25 cellular contexts compared by ENCODE assay signal in the genomic region with DNA sequence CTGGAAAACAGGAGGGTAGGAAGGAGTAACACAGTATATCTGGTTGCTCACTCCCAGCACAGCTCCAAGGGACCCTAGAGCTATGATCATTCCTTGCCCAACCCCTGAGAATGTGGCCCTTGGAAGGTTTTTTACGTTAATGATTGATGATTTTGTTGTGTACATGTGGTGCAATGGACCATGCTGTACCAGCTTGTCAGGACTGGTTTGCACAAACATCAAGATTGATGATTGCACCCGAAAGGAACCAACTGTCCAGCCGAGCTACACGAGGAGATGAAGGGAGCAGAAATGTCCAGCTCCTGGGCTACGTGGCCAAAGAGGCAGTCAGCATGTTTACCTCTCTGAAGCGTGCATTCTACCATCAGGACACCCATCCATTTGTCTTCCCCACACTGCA.
A peak's percentile ranks its signal among the peaks of the same experiment; 100 is the strongest.
DNase-seq lines count a peak whose midpoint lies in the region; ATAC-seq and TF ChIP-seq lines count a peak whose summit lies in the region.
"Had no signal": no experiment of that assay in that cellular context is flagged by ENCODE, and none has a peak within 500 bp of the region (broad histone marks: within the 10 kb centered on the region; RNA-seq: fewer than 3 reads in every experiment).

No MANE protein-coding gene starts in this region.

- no peak overlapping the region for H3K27ac Mint-ChIP-seq in activated T-helper 1 cell treated with anti-CD3 and anti-CD28 coated beads, Interleukin-12 subunit alpha, Interleukin-12 subunit beta, Interleukin-2, Interleukin-4 antibody, amounts not matched to agents 30 ng/mL and 10 ng/mL and 1 ng/mL, durations not matched to agents 14 hours and 24 hours and 36 hours
- H3K27ac Mint-ChIP-seq: activated naive CD4-positive, alpha-beta T cell treated with anti-CD3 and anti-CD28 coated beads, Interleukin-2, amount 50 U/mL, for 24 hours; activated T-helper 2 cell treated with anti-CD3 and anti-CD28 coated beads, Interferon-gamma antibody, Interleukin-2, Interleukin-4, amounts not matched to agents 10 μg/mL and 5 μg/mL and 100 μg/mL, durations not matched to agents 14 hours and 24 hours and 36 hours; CD8-positive, alpha-beta T cell; H9; natural killer cell had no signal

- no CpG with 5 or more reads among the region's 6 CpGs for WGBS in gastroesophageal sphincter (ENCODE audit: low coverage in 1 of 2), 2 donors
- WGBS in right lobe of liver (ENCODE audit: insufficient coverage, low coverage, low lambda C conversion rate, missing lambda C conversion rate): 11% methylated on average over 1 of the region's 6 CpGs

- H3K27me3 ChIP-seq in gastroesophageal sphincter (no peaks in the 10 kb centered on the region), right lobe of liver (no peaks in the 10 kb centered on the region)
- H3K27me3 ChIP-seq: BE2C, right atrium auricular region, tibial artery had no signal

- TF ChIP-seq POLR2A in gastroesophageal sphincter (IDR thresholded peaks at IDR 0.05) (no peak), right lobe of liver (IDR thresholded peaks at IDR 0.05) (peak; percentile 19)

- H3K36me3 Mint-ChIP-seq in activated T-helper 1 cell treated with anti-CD3 and anti-CD28 coated beads, Interleukin-12 subunit alpha, Interleukin-12 subunit beta, Interleukin-2, Interleukin-4 antibody, amounts not matched to agents 30 ng/mL and 10 ng/mL and 1 ng/mL, durations not matched to agents 14 hours and 24 hours and 36 hours (ENCODE audit: low read depth): no peaks in the 10 kb centered on the region
- H3K36me3 Mint-ChIP-seq: activated naive CD4-positive, alpha-beta T cell treated with anti-CD3 and anti-CD28 coated beads, Interleukin-2, amount 50 U/mL, for 24 hours; CD8-positive, alpha-beta T cell; natural killer cell had no signal

- no peaks in the 10 kb centered on the region for H3K9me3 Mint-ChIP-seq in activated T-helper 1 cell treated with anti-CD3 and anti-CD28 coated beads, Interleukin-12 subunit alpha, Interleukin-12 subunit beta, Interleukin-2, Interleukin-4 antibody, amounts not matched to agents 30 ng/mL and 10 ng/mL and 1 ng/mL, durations not matched to agents 14 hours and 24 hours and 36 hours
- H3K9me3 Mint-ChIP-seq: activated naive CD4-positive, alpha-beta T cell treated with anti-CD3 and anti-CD28 coated beads, Interleukin-2, amount 50 U/mL, for 24 hours; activated T-helper 2 cell treated with anti-CD3 and anti-CD28 coated beads, Interferon-gamma antibody, Interleukin-2, Interleukin-4, amounts not matched to agents 10 μg/mL and 5 μg/mL and 100 μg/mL, durations not matched to agents 14 hours and 24 hours and 36 hours; CD8-positive, alpha-beta T cell; natural killer cell had no signal

- DNase-seq in DMS53 (lab: John Stamatoyannopoulos, UW) (peak; percentile 71), right lobe of liver (peak in 1 of 3 donors; percentile 67), retina (peak; percentile 28)
- DNase-seq in activated CD4-positive, CD25-positive, alpha-beta regulatory T cell (lab: John Stamatoyannopoulos, UW): no peak
- DNase-seq in activated naive CD4-positive, alpha-beta T cell treated with anti-CD3 and anti-CD28 coated beads, Interleukin-2, amount 50 U/mL, for 16 hours: no peak
- no peak for DNase-seq in activated T-helper 1 cell treated with anti-CD3 and anti-CD28 coated beads, Interleukin-12 subunit alpha, Interleukin-12 subunit beta, Interleukin-2, Interleukin-4 antibody, amounts not matched to agents 30 ng/mL and 10 ng/mL and 1 ng/mL, durations not matched to agents 14 hours and 24 hours and 36 hours (ENCODE audit: low spot score)
- DNase-seq: activated CD4-positive, alpha-beta T cell treated with anti-CD3 and anti-CD28 coated beads for 4 hours; amygdala; BE2C; CD8-positive, alpha-beta T cell; DMS79; dorsolateral prefrontal cortex; H9; lower lobe of right lung; natural killer cell; NCI-H1092; NCI-H1694; SIG-M5; spleen; tibial artery had no signal

- intact Hi-C loops in right lobe of liver (cut with DNase I): no loop called here
- intact Hi-C loops in activated T-helper 1 cell treated with anti-CD3 and anti-CD28 coated beads, Interleukin-12 subunit alpha, Interleukin-12 subunit beta, Interleukin-2, Interleukin-4 antibody, amounts not matched to agents 30 ng/mL and 10 ng/mL and 1 ng/mL, durations not matched to agents 14 hours and 24 hours and 36 hours (cut with micrococcal nuclease): no loop called here

- ATAC-seq in gastroesophageal sphincter (peak; percentile 76), right lobe of liver (peak; percentile 69 to 84 (median 71)), HG02678 (IDR thresholded peaks at IDR 0.05; ENCODE audit: unreplicated experiment) (no peak)
- ATAC-seq: CD8-positive, alpha-beta T cell; natural killer cell had no signal

- H3K27ac ChIP-seq in gastroesophageal sphincter (peak overlapping the region in 1 of 4 donors; percentile 24), right lobe of liver (peak overlapping the region; percentile 17 to 75 (median 72))
- H3K27ac ChIP-seq: dorsolateral prefrontal cortex, lower lobe of right lung, right atrium auricular region, spleen, tibial artery had no signal

- TF ChIP-seq CTCF in gastroesophageal sphincter (IDR thresholded peaks at IDR 0.05) (no peak), right lobe of liver (IDR thresholded peaks at IDR 0.05) (no peak)

- no peaks in the 10 kb centered on the region for H3K9me3 ChIP-seq in gastroesophageal sphincter
- H3K9me3 ChIP-seq in right lobe of liver: no peaks in the 10 kb centered on the region
- H3K9me3 ChIP-seq: BE2C, lower lobe of right lung, right atrium auricular region, spleen, tibial artery had no signal

- H3K36me3 ChIP-seq in gastroesophageal sphincter (no peaks in the 10 kb centered on the region), right lobe of liver (no peaks in the 10 kb centered on the region)
- H3K36me3 ChIP-seq: BE2C, lower lobe of right lung, right atrium auricular region, spleen, tibial artery had no signal

- H3K4me3 Mint-ChIP-seq in activated T-helper 1 cell treated with anti-CD3 and anti-CD28 coated beads, Interleukin-12 subunit alpha, Interleukin-12 subunit beta, Interleukin-2, Interleukin-4 antibody, amounts not matched to agents 30 ng/mL and 10 ng/mL and 1 ng/mL, durations not matched to agents 14 hours and 24 hours and 36 hours: no peak overlapping the region
- H3K4me3 Mint-ChIP-seq: activated naive CD4-positive, alpha-beta T cell treated with anti-CD3 and anti-CD28 coated beads, Interleukin-2, amount 50 U/mL, for 24 hours; CD8-positive, alpha-beta T cell; H9; natural killer cell had no signal

- H3K4me1 Mint-ChIP-seq in activated T-helper 1 cell treated with anti-CD3 and anti-CD28 coated beads, Interleukin-12 subunit alpha, Interleukin-12 subunit beta, Interleukin-2, Interleukin-4 antibody, amounts not matched to agents 30 ng/mL and 10 ng/mL and 1 ng/mL, durations not matched to agents 14 hours and 24 hours and 36 hours (ENCODE audit: low read depth): peaks cover 4% of the 10 kb centered on the region
- H3K4me1 Mint-ChIP-seq: natural killer cell had no signal

- TF ChIP-seq EP300 in gastroesophageal sphincter (IDR thresholded peaks at IDR 0.05): no peak

- no peaks in the 10 kb centered on the region for H3K4me1 ChIP-seq in gastroesophageal sphincter
- peaks cover 0 to 10% (median 3%) of the 10 kb centered on the region in 4 donors for H3K4me1 ChIP-seq in right lobe of liver
- H3K4me1 ChIP-seq: BE2C, lower lobe of right lung, right atrium auricular region, tibial artery had no signal

- no peak overlapping the region for H3K4me3 ChIP-seq in gastroesophageal sphincter
- H3K4me3 ChIP-seq in right lobe of liver: no peak overlapping the region
- H3K4me3 ChIP-seq: dorsolateral prefrontal cortex, lower lobe of right lung, right atrium auricular region, spleen, tibial artery had no signal

- H3K27me3 Mint-ChIP-seq in activated T-helper 1 cell treated with anti-CD3 and anti-CD28 coated beads, Interleukin-12 subunit alpha, Interleukin-12 subunit beta, Interleukin-2, Interleukin-4 antibody, amounts not matched to agents 30 ng/mL and 10 ng/mL and 1 ng/mL, durations not matched to agents 14 hours and 24 hours and 36 hours (ENCODE audit: insufficient read depth): no peaks in the 10 kb centered on the region
- H3K27me3 Mint-ChIP-seq: activated naive CD4-positive, alpha-beta T cell treated with anti-CD3 and anti-CD28 coated beads, Interleukin-2, amount 50 U/mL, for 24 hours had no signal

Comparison
In these comparisons a context has a peak if more than half of its experiments do, and no peak if none do; other contexts are left out.
1. DNase-seq: peak in DMS53 (single experiment) and retina (single experiment); none in activated CD4-positive, CD25-positive, alpha-beta regulatory T cell (0 of 4), activated naive CD4-positive, alpha-beta T cell treated with anti-CD3 and anti-CD28 coated beads, Interleukin-2, amount 50 U/mL, for 16 hours (single experiment) and activated T-helper 1 cell treated with anti-CD3 and anti-CD28 coated beads, Interleukin-12 subunit alpha, Interleukin-12 subunit beta, Interleukin-2, Interleukin-4 antibody, amounts not matched to agents 30 ng/mL and 10 ng/mL and 1 ng/mL, durations not matched to agents 14 hours and 24 hours and 36 hours (single experiment).